ENCODE assay signal across 10 cellular contexts in genomic region chr12:68405292-68405900, GRCh38.
A peak's percentile ranks its signal among the peaks of the same experiment; 100 is the strongest.
DNase-seq lines count a peak whose midpoint lies in the region; ATAC-seq and TF ChIP-seq lines count a peak whose summit lies in the region.
"Had no signal": no experiment of that assay in that cellular context is flagged by ENCODE, and none has a peak within 500 bp of the region (broad histone marks: within the 10 kb centered on the region; RNA-seq: fewer than 3 reads in every experiment).

No MANE protein-coding gene starts in this region.

- H3K36me3 ChIP-seq in suprapubic skin = no peaks in the 10 kb centered on the region

- peaks cover 4% of the 10 kb centered on the region for H3K4me1 Mint-ChIP-seq in activated naive CD4-positive, alpha-beta T cell treated with anti-CD3 and anti-CD28 coated beads for 36 hours (ENCODE audit: low read depth)

- TF ChIP-seq EP300 in suprapubic skin (IDR thresholded peaks at IDR 0.05) = no peak

- no peak for TF ChIP-seq POLR2A in suprapubic skin (IDR thresholded peaks at IDR 0.05)

- no peaks in the 10 kb centered on the region for H3K27me3 Mint-ChIP-seq in activated naive CD4-positive, alpha-beta T cell treated with anti-CD3 and anti-CD28 coated beads for 36 hours (ENCODE audit: low read depth)

- H3K9me3 ChIP-seq in suprapubic skin = no peaks in the 10 kb centered on the region

- H3K27me3 ChIP-seq in suprapubic skin = no peaks in the 10 kb centered on the region

- no peak for TF ChIP-seq CTCF in suprapubic skin (IDR thresholded peaks at IDR 0.05)

- peaks cover 21% of the 10 kb centered on the region for H3K4me1 ChIP-seq in suprapubic skin

- H3K4me3 ChIP-seq in suprapubic skin = no peak overlapping the region

- peak overlapping the region; percentile 62 for H3K27ac ChIP-seq in suprapubic skin

- no peaks in the 10 kb centered on the region for H3K36me3 Mint-ChIP-seq in activated naive CD4-positive, alpha-beta T cell treated with anti-CD3 and anti-CD28 coated beads for 36 hours (ENCODE audit: low read depth)

- DNase-seq in LoVo (ENCODE audit: low spot score) = peak; percentile 26
- peak; percentile 65 to 68 for DNase-seq in dermis microvascular lymphatic vessel endothelial cell (ENCODE audit: low read depth in 2 of 2)
- no peak for DNase-seq in left lobe of liver (ENCODE audit: low spot score)
- no peak for DNase-seq in suprapubic skin (ENCODE audit: low spot score in 2 of 2)
- DNase-seq in activated naive CD4-positive, alpha-beta T cell treated with anti-CD3 and anti-CD28 coated beads for 36 hours = no peak
- no peak for DNase-seq in stimulated activated CD4-positive, alpha-beta T cell treated with anti-CD3 and anti-CD28 coated beads, Interleukin-2, amount 100 ng/mL, for 24 hours
- no peak for DNase-seq in G401 (ENCODE audit: low spot score)
- DNase-seq: activated CD4-positive, alpha-beta T cell treated with anti-CD3 and anti-CD28 coated beads, Interleukin-2, amount 50 U/mL, for 1 hour; NCI-H187 treated with DMSO at 0.1 percent for 48 hours; SHP77 treated with DMSO at 0.1 percent for 48 hours had no signal

- no peaks in the 10 kb centered on the region for H3K9me3 Mint-ChIP-seq in activated naive CD4-positive, alpha-beta T cell treated with anti-CD3 and anti-CD28 coated beads for 36 hours

- H3K27ac Mint-ChIP-seq in activated naive CD4-positive, alpha-beta T cell treated with anti-CD3 and anti-CD28 coated beads for 36 hours = no peak overlapping the region

- CTCF ChIA-PET in activated naive CD4-positive, alpha-beta T cell treated with anti-CD3 and anti-CD28 coated beads for 36 hours (lab: Charles Lee) = no interaction called here

- ATAC-seq in left lobe of liver = peak; percentile 3

- in situ Hi-C loops in G401 (cut with HindIII; ENCODE audit: low sequenced_read_pairs) = no loop called here

- H3K4me3 Mint-ChIP-seq in activated naive CD4-positive, alpha-beta T cell treated with anti-CD3 and anti-CD28 coated beads for 36 hours = no peak overlapping the region

- intact Hi-C loops in activated naive CD4-positive, alpha-beta T cell treated with anti-CD3 and anti-CD28 coated beads for 36 hours (cut with micrococcal nuclease) = no loop called here

Comparison
In these comparisons a context has a peak if more than half of its experiments do, and no peak if none do; other contexts are left out.
1. DNase-seq: peak in LoVo (single experiment) and dermis microvascular lymphatic vessel endothelial cell (2 of 2); none in left lobe of liver (single experiment), suprapubic skin (0 of 2), activated naive CD4-positive, alpha-beta T cell treated with anti-CD3 and anti-CD28 coated beads for 36 hours (single experiment), stimulated activated CD4-positive, alpha-beta T cell treated with anti-CD3 and anti-CD28 coated beads, Interleukin-2, amount 100 ng/mL, for 24 hours (0 of 2) and G401 (single experiment).